7 cellular contexts compared by ENCODE assay signal in genomic region chr2:226794751-226795171, GRCh38. TPM values are rescaled to one million over a fixed set of nuclear protein-coding genes. Genes with fewer than 3 reads are reported as not detected.
DNase-seq lines count a peak whose midpoint lies in the region; ATAC-seq lines count a peak whose summit lies in the region.

No MANE protein-coding gene starts in this region.

- no peaks in the 10 kb centered on the region for H3K27me3 Mint-ChIP-seq in T-cell

- no peaks in the 10 kb centered on the region for H3K9me3 ChIP-seq in iPS-15b (ENCODE audit: control insufficient read depth, insufficient read depth, low read length)
- H3K9me3 ChIP-seq in stomach smooth muscle (ENCODE audit: control insufficient read depth in 2 of 2, low read length in 2 of 2), result no peaks in the 10 kb centered on the region

- CTCF ChIA-PET in T-cell (lab: Charles Lee), result interaction anchor here (0.6 to 1.1 kb wide), 2 partner anchors 209 to 906 kb away, joined by 4 to 5 read pairs; no protein-coding TSS in a partner anchor

- H3K9ac ChIP-seq in iPS-15b (ENCODE audit: low read depth, low read length) (no peak overlapping the region), stomach smooth muscle (ENCODE audit: low read length in 2 of 2) (peak overlapping the region; percentile 87 to 89)

- H3K36me3 ChIP-seq in iPS-15b (ENCODE audit: control insufficient read depth, insufficient read depth, low read length) (peaks cover 20% of the 10 kb centered on the region), stomach smooth muscle (ENCODE audit: control insufficient read depth in 2 of 2, insufficient read depth in 2 of 2, low read length in 2 of 2) (no peaks in the 10 kb centered on the region)

- H3K9me3 Mint-ChIP-seq in T-cell, result no peaks in the 10 kb centered on the region

- no peak for ATAC-seq in T-cell (replicated peaks in 1 of 4)
- no peak for ATAC-seq in GM18502 (IDR thresholded peaks at IDR 0.05; ENCODE audit: poor library complexity, unreplicated experiment)

- no peaks in the 10 kb centered on the region for H3K27me3 ChIP-seq in iPS-15b (ENCODE audit: control insufficient read depth, insufficient read depth, low read length)
- H3K27me3 ChIP-seq in stomach smooth muscle (ENCODE audit: control insufficient read depth in 1 of 2, insufficient read depth in 2 of 2, low read length in 2 of 2), result no peaks in the 10 kb centered on the region

- no peaks in the 10 kb centered on the region for H3K36me3 Mint-ChIP-seq in T-cell

- peaks cover 40 to 64% (median 43%) of the 10 kb centered on the region in 3 donors for H3K4me1 Mint-ChIP-seq in T-cell

- peak overlapping the region in 2 of 3 donors; percentile 42 to 54 for H3K4me3 Mint-ChIP-seq in T-cell

- H3K4me1 ChIP-seq in iPS-15b (ENCODE audit: control insufficient read depth, insufficient read depth, low read length), result no peaks in the 10 kb centered on the region
- H3K4me1 ChIP-seq in stomach smooth muscle (ENCODE audit: control insufficient read depth, insufficient read depth, low read length), result peaks cover 57% of the 10 kb centered on the region

- DNase-seq in HK-2 (ENCODE audit: unreplicated experiment) (peak; percentile 26), T-cell (no peak), KG1 (lab: John Stamatoyannopoulos, UW) (no peak), NCI-H1092 (lab: John Stamatoyannopoulos, UW) (no peak)

- peak overlapping the region; percentile 89 for H3K27ac ChIP-seq in stomach smooth muscle (ENCODE audit: low read length)

- peak overlapping the region; percentile 11 for H3K4me3 ChIP-seq in iPS-15b (ENCODE audit: low read depth, low read length)
- H3K4me3 ChIP-seq in stomach smooth muscle (ENCODE audit: low read length in 2 of 2), result peak overlapping the region; percentile 79 to 82

- POLR2A ChIA-PET in T-cell (lab: Charles Lee), result interaction anchor here in 1 of 2 donors (0.5 kb wide), 1 partner anchor 31 kb away, joined by 6 read pairs; no protein-coding TSS in a partner anchor

- H3K27ac Mint-ChIP-seq in T-cell, result peak overlapping the region; percentile 44 to 55

RNA-seq across cellular contexts. Expression of gene IRS1, which starts 4.9 kb away (rescaled TPM):
- 1 to 10 TPM; 3.7 to 8.7 (median 6.7) TPM for total RNA-seq in T-cell

RNA-seq across cellular contexts. Expression of gene RHBDD1, which starts 41.1 kb away (rescaled TPM):
- 10 to 100 TPM; 41.0 to 53.2 (median 47.8) TPM for total RNA-seq in T-cell
